25 cellular contexts compared by ENCODE assay signal in genomic region chr6:1618305-1619105, GRCh38. TPM values are rescaled to one million over a fixed set of nuclear protein-coding genes. Genes with fewer than 3 reads are reported as not detected.
DNase-seq lines count a peak whose midpoint lies in the region; ATAC-seq, FAIRE-seq and TF ChIP-seq lines count a peak whose summit lies in the region.
"Had no signal": no experiment of that assay in that cellular context is flagged by ENCODE, and none has a peak within 500 bp of the region (broad histone marks: within the 10 kb centered on the region; RNA-seq: fewer than 3 reads in every experiment).

No MANE protein-coding gene starts in this region.

- H3K27me3 ChIP-seq in left ventricle myocardium inferior (ENCODE audit: low read depth) (peaks cover 100% of the 10 kb centered on the region), aorta (ENCODE audit: control insufficient read depth in 1 of 2, insufficient read depth in 2 of 2, low read length in 1 of 2) (no peaks in the 10 kb centered on the region), gastrocnemius medialis (peaks cover 38 to 75% (median 57%) of the 10 kb centered on the region in 3 donors)

- intact Hi-C loops in left ventricle myocardium inferior (cut with micrococcal nuclease), result no loop called here
- intact Hi-C loops in cardiac septum (cut with DNase I), result loop anchor here (10.0 kb wide), 1 partner anchor 406 kb away; no protein-coding TSS in a partner anchor
- intact Hi-C loops in kidney (cut with DNase I), result no loop called here
- intact Hi-C loops in posterior vena cava (cut with DNase I), result loop anchor here (2.0 to 5.0 kb wide), 3 partner anchors 69 to 1364 kb away; no protein-coding TSS in a partner anchor
- intact Hi-C loops in aorta (cut with DNase I), result loop anchor here (2.0 to 5.0 kb wide), 3 partner anchors 254 to 482 kb away; no protein-coding TSS in a partner anchor
- intact Hi-C loops in gastrocnemius medialis (cut with DNase I; ENCODE audit: low total_unique reads), result no loop called here
- intact Hi-C loops in MCF 10A (cut with micrococcal nuclease), result no loop called here

- POLR2A ChIA-PET in MCF 10A (lab: Yijun Ruan, JAX), result no interaction called here

- CTCF ChIA-PET in MCF 10A (lab: Yijun Ruan, JAX), result interaction anchor here (0.6 kb wide), 1 partner anchor 1017 kb away, joined by 4 read pairs; no protein-coding TSS in a partner anchor

- H3K9me3 ChIP-seq in left ventricle myocardium inferior (replicated peaks) (no peaks in the 10 kb centered on the region), kidney (ENCODE audit: control insufficient read depth in 1 of 2, low read length in 2 of 2) (no peaks in the 10 kb centered on the region), aorta (ENCODE audit: control insufficient read depth, low read length) (no peaks in the 10 kb centered on the region), gastrocnemius medialis (no peaks in the 10 kb centered on the region)
- H3K9me3 ChIP-seq: A549, body of pancreas, heart right ventricle, transverse colon had no signal

- H3K4me3 ChIP-seq in left ventricle myocardium inferior, result peak overlapping the region; percentile 56
- no peak overlapping the region for H3K4me3 ChIP-seq in kidney (ENCODE audit: low read length in 2 of 2)
- H3K4me3 ChIP-seq in aorta (ENCODE audit: low read length in 2 of 2), result peak overlapping the region; percentile 61 to 100
- no peak overlapping the region for H3K4me3 ChIP-seq in gastrocnemius medialis
- H3K4me3 ChIP-seq: A549, body of pancreas, GM23248, transverse colon had no signal

- H3K4me1 ChIP-seq in left ventricle myocardium inferior (peaks cover 30% of the 10 kb centered on the region), kidney (ENCODE audit: control insufficient read depth in 1 of 2, insufficient read depth in 1 of 2, low read depth in 1 of 2, low read length in 2 of 2) (no peaks in the 10 kb centered on the region), aorta (ENCODE audit: control insufficient read depth in 1 of 2, insufficient read depth in 2 of 2, low read length in 2 of 2) (no peaks in the 10 kb centered on the region), gastrocnemius medialis (peaks cover 0 to 5% of the 10 kb centered on the region in 2 donors)

- H3K36me3 ChIP-seq in left ventricle myocardium inferior (no peaks in the 10 kb centered on the region), kidney (ENCODE audit: control insufficient read depth in 1 of 2, insufficient read depth in 2 of 2, low read length in 2 of 2) (no peaks in the 10 kb centered on the region), aorta (ENCODE audit: control insufficient read depth in 1 of 2, insufficient read depth in 2 of 2, low read length in 1 of 2) (peaks cover 4 to 5% of the 10 kb centered on the region in 2 donors), gastrocnemius medialis (no peaks in the 10 kb centered on the region)
- H3K36me3 ChIP-seq: heart right ventricle, transverse colon had no signal

- no peak overlapping the region for H3K4me3 Mint-ChIP-seq in MCF 10A (ENCODE audit: unreplicated experiment)
- H3K4me3 Mint-ChIP-seq: activated naive CD4-positive, alpha-beta T cell treated with anti-CD3 and anti-CD28 coated beads, Interleukin-2, amount 50 U/mL, for 24 hours had no signal

- H3K27ac ChIP-seq in left ventricle myocardium inferior (replicated peaks) (peak overlapping the region; percentile 59), kidney (ENCODE audit: low read depth in 2 of 2, low read length in 2 of 2) (peak overlapping the region; percentile 41 to 57), aorta (ENCODE audit: low read depth in 1 of 2, low read length in 2 of 2) (peak overlapping the region; percentile 99), gastrocnemius medialis (no peak overlapping the region)
- H3K27ac ChIP-seq: A549, body of pancreas, GM23248, KMS-11, transverse colon had no signal

- no peaks in the 10 kb centered on the region for H3K4me1 Mint-ChIP-seq in MCF 10A (ENCODE audit: insufficient read depth, unreplicated experiment)

- TF ChIP-seq CTCF in left ventricle myocardium inferior (IDR thresholded peaks at IDR 0.05; ENCODE audit: borderline replicate concordance) (no peak), kidney (IDR thresholded peaks at IDR 0.05; ENCODE audit: borderline replicate concordance, extremely low read depth, insufficient read depth) (no peak), gastrocnemius medialis (IDR thresholded peaks at IDR 0.05 in 4 of 5, conservative IDR thresholded peaks at IDR 0.05 in 1 of 5) (no peak), MCF 10A (IDR thresholded peaks at IDR 0.05; ENCODE audit: unreplicated experiment) (no peak)

- no TSS peak for BruUV-seq in MCF 10A (replicated peaks; lab: Mats Ljungman, UMichigan)

- H3K27ac Mint-ChIP-seq in MCF 10A (ENCODE audit: low read depth, unreplicated experiment), result no peak overlapping the region
- H3K27ac Mint-ChIP-seq: activated naive CD4-positive, alpha-beta T cell treated with anti-CD3 and anti-CD28 coated beads, Interleukin-2, amount 50 U/mL, for 24 hours; CD14-positive monocyte had no signal

- H3K9me3 Mint-ChIP-seq in MCF 10A (ENCODE audit: unreplicated experiment), result no peaks in the 10 kb centered on the region
- H3K9me3 Mint-ChIP-seq: activated naive CD4-positive, alpha-beta T cell treated with anti-CD3 and anti-CD28 coated beads, Interleukin-2, amount 50 U/mL, for 24 hours had no signal

- peaks cover under 1% of the 10 kb centered on the region for H3K36me3 Mint-ChIP-seq in MCF 10A (ENCODE audit: insufficient read depth, unreplicated experiment)

- in situ Hi-C loops in gastrocnemius medialis (cut with MboI; ENCODE audit: low sequenced_read_pairs in 4 of 4), result loop anchor here in 1 of 4 donors (25.0 kb wide), 1 partner anchor 494 kb away; no protein-coding TSS in a partner anchor

- H3K9ac ChIP-seq in kidney (ENCODE audit: low read length in 2 of 2), result peak overlapping the region in 1 of 2 donors; percentile 44
- H3K9ac ChIP-seq: GM23248, KMS-11 had no signal

- TF ChIP-seq POLR2A in gastrocnemius medialis (IDR thresholded peaks at IDR 0.05), result no peak

- no peak for FAIRE-seq in kidney (lab: Jason Lieb, UNC)
- FAIRE-seq: A549, keratinocyte had no signal

- WGBS in aorta, 2 donors, result 3 to 6% methylated on average over 32 of the region's 32 CpGs

- DNase-seq in left ventricle myocardium inferior (no peak), cardiac septum (ENCODE audit: low spot score) (no peak), kidney (peak; percentile 62), posterior vena cava (ENCODE audit: low spot score) (peak; percentile 60), aorta (peak in 1 of 2 donors; percentile 50), NCI-H2029 (lab: John Stamatoyannopoulos, UW) (no peak), gastrocnemius medialis (no peak), MCF 10A (ENCODE audit: unreplicated experiment) (no peak)
- DNase-seq: activated CD4-positive, alpha-beta T cell treated with anti-CD3 and anti-CD28 coated beads, Interleukin-2, amount 50 U/mL, for 4 hours; body of pancreas; GM23248; heart right ventricle; NCI-H1092 treated with DMSO at 0.1 percent for 48 hours; NCI-H2171; occipital lobe; stimulated activated CD4-positive, alpha-beta T cell treated with anti-CD3 and anti-CD28 coated beads, Interleukin-4, amount 100 ng/mL, for 4 hours; stimulated activated CD8-positive, alpha-beta memory T cell treated with anti-CD3 and anti-CD28 coated beads, Interleukin-4, amount 100 ng/mL, for 48 hours; transverse colon had no signal

- ATAC-seq in aorta (ENCODE audit: low FRiP score) (no peak), gastrocnemius medialis (no peak)
- ATAC-seq: A549, body of pancreas, Panc1, SK-N-SH treated with all-trans-retinoic acid at 6 μM for 48 hours had no signal

- no peaks in the 10 kb centered on the region for H3K27me3 Mint-ChIP-seq in MCF 10A (ENCODE audit: insufficient read depth, unreplicated experiment)

RNA-seq across cellular contexts. Expression of gene FOXC1, which starts 8.8 kb away (rescaled TPM):
- 7.1 TPM for total RNA-seq in left ventricle myocardium inferior
- total RNA-seq in cardiac septum, result 6.4 TPM
- 58.5 TPM for total RNA-seq in kidney
- 18.0 TPM for polyA plus RNA-seq in kidney (ENCODE audit: insufficient read depth, low read depth, low replicate concordance)
- total RNA-seq in posterior vena cava, result 10 to 100 TPM; 27.6 to 33.5 TPM
- 100 to 1,000 TPM in 1 of 2 donors, 10 to 100 TPM in 1; 88.8 to 134 TPM for total RNA-seq in aorta
- 10 to 100 TPM; 18.5 to 52.5 TPM for polyA plus RNA-seq in aorta
- 1 to 10 TPM in 3 of 4 donors, under 1 TPM in 1; 0.92 to 3.9 (median 2.0) TPM for total RNA-seq in gastrocnemius medialis
- 16.7 and 16.8 TPM in 2 replicates for total RNA-seq in MCF 10A (2022)
- polyA plus RNA-seq: CD14-positive monocyte had no signal

Comparison
In these comparisons a context has a peak if more than half of its experiments do, and no peak if none do; other contexts are left out.
1. intact Hi-C loops: an anchor here in cardiac septum (10.0 kb wide), posterior vena cava (2.0 to 5.0 kb wide) and aorta (2.0 to 5.0 kb wide); none called in left ventricle myocardium inferior, kidney, gastrocnemius medialis and MCF 10A.
2. DNase-seq: peak in kidney (single experiment) and posterior vena cava (single experiment); none in left ventricle myocardium inferior (single experiment), cardiac septum (single experiment), NCI-H2029 (single experiment), gastrocnemius medialis (0 of 2) and MCF 10A (single experiment).
3. H3K27ac ChIP-seq: peak in left ventricle myocardium inferior (single experiment), kidney (2 of 2) and aorta (2 of 2); none in gastrocnemius medialis (0 of 4).
4. H3K4me3 ChIP-seq: peak in left ventricle myocardium inferior (single experiment) and aorta (2 of 2); none in kidney (0 of 2) and gastrocnemius medialis (0 of 4).